In the genomic region with DNA sequence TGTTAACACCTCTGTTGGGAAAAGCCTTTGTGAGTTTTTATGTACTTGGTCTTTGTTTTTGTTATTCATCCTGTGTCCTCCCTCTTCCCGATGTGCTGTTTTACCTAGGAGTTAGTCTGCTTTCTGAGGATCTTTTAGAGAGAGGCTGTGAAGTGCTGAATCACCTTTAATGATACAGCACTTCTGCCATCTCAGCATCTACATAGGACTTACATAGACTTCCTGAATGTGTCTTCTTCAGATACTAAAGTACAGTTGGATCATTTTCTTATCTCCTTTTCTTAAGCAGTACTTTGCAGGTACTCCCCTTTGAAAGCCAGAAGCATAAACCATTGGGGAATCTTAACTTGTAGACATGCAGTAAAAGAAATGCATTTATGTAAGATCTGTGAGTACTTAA, we compare ENCODE assay signal across 22 cellular contexts. TPM values are rescaled to one million over a fixed set of nuclear protein-coding genes. Genes with fewer than 3 reads are reported as not detected.
DNase-seq lines count a peak whose midpoint lies in the region; ATAC-seq and TF ChIP-seq lines count a peak whose summit lies in the region.
"Had no signal": no experiment of that assay in that cellular context is flagged by ENCODE, and none has a peak within 500 bp of the region (broad histone marks: within the 10 kb centered on the region; RNA-seq: fewer than 3 reads in every experiment).

No MANE protein-coding gene starts in this region.

- no peak for TF ChIP-seq CTCF in IMR-90 (conservative IDR thresholded peaks at IDR 0.05; ENCODE audit: low read depth, low read length)

- peaks cover 13 to 40% of the 10 kb centered on the region in 2 experiments for H3K79me1 ChIP-seq in IMR-90 (ENCODE audit: low read depth in 1 of 2, low read length in 2 of 2)
- H3K79me1 ChIP-seq in mesendoderm (ENCODE audit: low read length), result no peaks in the 10 kb centered on the region

- no peak overlapping the region for H2AFZ ChIP-seq in IMR-90 (replicated peaks; ENCODE audit: low read length, poor library complexity)

- H3K23ac ChIP-seq in IMR-90 (ENCODE audit: low read depth, low read length), result no peak overlapping the region
- no peak overlapping the region for H3K23ac ChIP-seq in mesendoderm (ENCODE audit: low read length)

- H2BK120ac ChIP-seq in IMR-90 (ENCODE audit: low read depth, low read length) (no peak overlapping the region), mesendoderm (ENCODE audit: low read depth, low read length) (no peak overlapping the region)

- H3K27ac ChIP-seq in IMR-90 (ENCODE audit: insufficient read depth, low read length), result no peak overlapping the region
- H3K27ac ChIP-seq in mesendoderm (ENCODE audit: low read depth, low read length), result no peak overlapping the region
- H3K27ac ChIP-seq: foreskin keratinocyte had no signal

- peaks cover 8% of the 10 kb centered on the region; the same call in 1 of the 2 replicates for H3K9me1 ChIP-seq in IMR-90 (ENCODE audit: insufficient read depth, low read length)

- no peak overlapping the region for H4K91ac ChIP-seq in IMR-90 (ENCODE audit: insufficient read depth, low read depth, low read length)

- intact Hi-C loops in activated CD4-positive, alpha-beta memory T cell treated with anti-CD3 and anti-CD28 coated beads for 36 hours (cut with micrococcal nuclease), result no loop called here
- intact Hi-C loops in IMR-90 (cut with micrococcal nuclease), result no loop called here
- intact Hi-C loops in posterior cingulate gyrus (cut with DNase I), result no loop called here

- H3K4me3 ChIP-seq in IMR-90 (ENCODE audit: insufficient read depth, low read depth, low read length) (no peak overlapping the region), mesendoderm (ENCODE audit: low read length) (no peak overlapping the region)
- H3K4me3 ChIP-seq: mucosa of descending colon had no signal

- no CpG with 5 or more reads among the region's 1 CpG for WGBS in IMR-90 (ENCODE audit: extremely low coverage in 2 of 2, insufficient read length in 1 of 2), 2 experiments
- WGBS in mesendoderm (ENCODE audit: extremely low coverage, insufficient coverage, low lambda C conversion rate), result no CpG with 5 or more reads among the region's 1 CpG

- no peak overlapping the region for H2BK5ac ChIP-seq in IMR-90 (ENCODE audit: low read depth, low read length, poor library complexity, severe bottlenecking)
- H2BK5ac ChIP-seq in mesendoderm (ENCODE audit: low read length), result no peak overlapping the region

- no peak for DNase-seq in activated CD4-positive, alpha-beta memory T cell treated with anti-CD3 and anti-CD28 coated beads, Interleukin-2, amount 10 ng/mL, durations not matched to agents 7 days and 5 days
- no peak for DNase-seq in activated CD4-positive, alpha-beta memory T cell treated with anti-CD3 and anti-CD28 coated beads for 36 hours
- DNase-seq in IMR-90 (peak; percentile 22), mesendoderm (peak; percentile 86), DMS114 treated with DMSO at 0.1 percent for 48 hours (lab: John Stamatoyannopoulos, UW; ENCODE audit: unreplicated experiment) (no peak), posterior cingulate gyrus (no peak)
- DNase-seq in central memory CD8-positive, alpha-beta T cell (ENCODE audit: low spot score in 2 of 2), result no peak
- DNase-seq: ACHN; activated CD8-positive, alpha-beta T cell treated with anti-CD3 and anti-CD28 coated beads, Interleukin-2, amount 10 ng/mL, durations not matched to agents 7 days and 5 days; activated effector memory CD4-positive, alpha-beta T cell treated with anti-CD3 and anti-CD28 coated beads, Interleukin-2, amount 50 U/mL, for 16 hours; amygdala; foreskin keratinocyte; mucosa of descending colon; NCI-H1694 treated with DMSO at 0.1 percent for 48 hours; NCI-H2227 treated with DMSO at 0.1 percent for 48 hours; nucleus accumbens; right cardiac atrium; SK-N-SH had no signal

- no peak for TF ChIP-seq RAD21 in IMR-90 (IDR thresholded peaks at IDR 0.05; ENCODE audit: low read length)

- no peak overlapping the region for H3K18ac ChIP-seq in IMR-90 (ENCODE audit: low read depth, low read length)
- H3K18ac ChIP-seq in mesendoderm (ENCODE audit: low read length), result no peak overlapping the region

- H3K9me3 Mint-ChIP-seq in activated CD4-positive, alpha-beta memory T cell treated with anti-CD3 and anti-CD28 coated beads, Interleukin-2, amount 10 ng/mL, durations not matched to agents 7 days and 5 days, result no peaks in the 10 kb centered on the region
- no peaks in the 10 kb centered on the region for H3K9me3 Mint-ChIP-seq in activated CD4-positive, alpha-beta memory T cell treated with anti-CD3 and anti-CD28 coated beads for 36 hours
- no peaks in the 10 kb centered on the region for H3K9me3 Mint-ChIP-seq in central memory CD8-positive, alpha-beta T cell
- H3K9me3 Mint-ChIP-seq: CD14-positive monocyte; stimulated activated naive CD8-positive, alpha-beta T cell treated with anti-CD3 and anti-CD28 coated beads, Interleukin-15, Interleukin-2, amounts not matched to agents 100 ng/mL and 50 ng/mL, for 24 hours; type B pancreatic cell had no signal

- H3K56ac ChIP-seq in IMR-90 (ENCODE audit: extremely low read depth, insufficient read depth, low read length) (no peak overlapping the region), mesendoderm (ENCODE audit: low read length) (no peak overlapping the region)

- H3K36me3 Mint-ChIP-seq in activated CD4-positive, alpha-beta memory T cell treated with anti-CD3 and anti-CD28 coated beads, Interleukin-2, amount 10 ng/mL, durations not matched to agents 7 days and 5 days (ENCODE audit: low read depth), result peaks cover 80% of the 10 kb centered on the region
- H3K36me3 Mint-ChIP-seq in activated CD4-positive, alpha-beta memory T cell treated with anti-CD3 and anti-CD28 coated beads for 36 hours, result peaks cover 63% of the 10 kb centered on the region
- peaks cover 70% of the 10 kb centered on the region for H3K36me3 Mint-ChIP-seq in central memory CD8-positive, alpha-beta T cell (ENCODE audit: insufficient read depth)

- H2AK9ac ChIP-seq in IMR-90 (replicated peaks; ENCODE audit: low read depth, low read length, poor library complexity), result no peak overlapping the region

- H3K9ac ChIP-seq in IMR-90 (ENCODE audit: low read depth, low read length), result no peak overlapping the region
- H3K9ac ChIP-seq in mesendoderm (ENCODE audit: low read length), result no peak overlapping the region
- H3K9ac ChIP-seq: SK-N-SH had no signal

- BruUV-seq in IMR-90 (replicated peaks; lab: Mats Ljungman, UMichigan), result no TSS peak

- no peak overlapping the region for H2AK5ac ChIP-seq in IMR-90 (ENCODE audit: low read depth, low read length)
- no peak overlapping the region for H2AK5ac ChIP-seq in mesendoderm (ENCODE audit: low read length)

- H3K27me3 Mint-ChIP-seq in activated CD4-positive, alpha-beta memory T cell treated with anti-CD3 and anti-CD28 coated beads, Interleukin-2, amount 10 ng/mL, durations not matched to agents 7 days and 5 days, result no peaks in the 10 kb centered on the region
- no peaks in the 10 kb centered on the region for H3K27me3 Mint-ChIP-seq in activated CD4-positive, alpha-beta memory T cell treated with anti-CD3 and anti-CD28 coated beads for 36 hours
- no peaks in the 10 kb centered on the region for H3K27me3 Mint-ChIP-seq in central memory CD8-positive, alpha-beta T cell
- H3K27me3 Mint-ChIP-seq: stimulated activated naive CD8-positive, alpha-beta T cell treated with anti-CD3 and anti-CD28 coated beads, Interleukin-15, Interleukin-2, amounts not matched to agents 100 ng/mL and 50 ng/mL, for 24 hours; type B pancreatic cell had no signal

- H3K4me3 Mint-ChIP-seq in activated CD4-positive, alpha-beta memory T cell treated with anti-CD3 and anti-CD28 coated beads, Interleukin-2, amount 10 ng/mL, durations not matched to agents 7 days and 5 days, result no peak overlapping the region
- H3K4me3 Mint-ChIP-seq in activated CD4-positive, alpha-beta memory T cell treated with anti-CD3 and anti-CD28 coated beads for 36 hours, result no peak overlapping the region
- no peak overlapping the region for H3K4me3 Mint-ChIP-seq in central memory CD8-positive, alpha-beta T cell
- H3K4me3 Mint-ChIP-seq: activated CD8-positive, alpha-beta T cell treated with anti-CD3 and anti-CD28 coated beads, Interleukin-2, amount 10 ng/mL, durations not matched to agents 7 days and 5 days; CD14-positive monocyte; stimulated activated naive CD8-positive, alpha-beta T cell treated with anti-CD3 and anti-CD28 coated beads, Interleukin-15, Interleukin-2, amounts not matched to agents 100 ng/mL and 50 ng/mL, for 24 hours; type B pancreatic cell had no signal

- ATAC-seq in IMR-90 (ENCODE audit: low read depth) (no peak), GM19463 (IDR thresholded peaks at IDR 0.05; ENCODE audit: unreplicated experiment) (no peak)
- ATAC-seq in central memory CD8-positive, alpha-beta T cell (replicated peaks; ENCODE audit: extremely low read depth, poor library complexity, severe bottlenecking), result no peak
- ATAC-seq: activated CD8-positive, alpha-beta T cell treated with anti-CD3 and anti-CD28 coated beads, Interleukin-2, amount 10 ng/mL, durations not matched to agents 7 days and 5 days; foreskin keratinocyte; mucosa of descending colon; right cardiac atrium had no signal

- no peak for TF ChIP-seq POLR2A in IMR-90 (IDR thresholded peaks at IDR 0.05; ENCODE audit: low read depth, low read length)

- no peak overlapping the region for H2BK20ac ChIP-seq in IMR-90 (ENCODE audit: low read depth, low read length)

- no peaks in the 10 kb centered on the region for H3K9me3 ChIP-seq in IMR-90 (ENCODE audit: control insufficient read depth, insufficient read depth, low read length)
- H3K9me3 ChIP-seq: mucosa of descending colon, SK-N-SH had no signal

- H3K4ac ChIP-seq in IMR-90 (ENCODE audit: low read depth, low read length), result no peak overlapping the region
- H3K4ac ChIP-seq in mesendoderm (ENCODE audit: low read depth, low read length), result no peak overlapping the region

- H3K27ac Mint-ChIP-seq in activated CD4-positive, alpha-beta memory T cell treated with anti-CD3 and anti-CD28 coated beads, Interleukin-2, amount 10 ng/mL, durations not matched to agents 7 days and 5 days, result peak overlapping the region; percentile 20
- H3K27ac Mint-ChIP-seq in activated CD4-positive, alpha-beta memory T cell treated with anti-CD3 and anti-CD28 coated beads for 36 hours, result no peak overlapping the region
- peak overlapping the region; percentile 54 for H3K27ac Mint-ChIP-seq in central memory CD8-positive, alpha-beta T cell (ENCODE audit: low read depth)
- H3K27ac Mint-ChIP-seq: activated CD8-positive, alpha-beta T cell treated with anti-CD3 and anti-CD28 coated beads, Interleukin-2, amount 10 ng/mL, durations not matched to agents 7 days and 5 days; CD14-positive monocyte; stimulated activated naive CD8-positive, alpha-beta T cell treated with anti-CD3 and anti-CD28 coated beads, Interleukin-15, Interleukin-2, amounts not matched to agents 100 ng/mL and 50 ng/mL, for 24 hours; type B pancreatic cell had no signal

- no peaks in the 10 kb centered on the region for H3K79me2 ChIP-seq in mesendoderm (ENCODE audit: control insufficient read depth, insufficient read depth, low read length)

- in situ Hi-C loops in IMR-90 (cut with MboI; ENCODE audit: low sequenced_read_pairs), result no loop called here

- peaks cover 34% of the 10 kb centered on the region for H3K36me3 ChIP-seq in IMR-90 (ENCODE audit: control insufficient read depth, insufficient read depth, low read length)
- no peaks in the 10 kb centered on the region for H3K36me3 ChIP-seq in mesendoderm (ENCODE audit: control insufficient read depth, insufficient read depth, low read length)

- H2BK15ac ChIP-seq in IMR-90 (ENCODE audit: low read depth, low read length) (no peak overlapping the region), mesendoderm (replicated peaks; ENCODE audit: low read depth) (no peak overlapping the region)

- no peaks in the 10 kb centered on the region for H4K20me1 ChIP-seq in IMR-90 (ENCODE audit: insufficient read depth, low read length)

- H4K5ac ChIP-seq in IMR-90 (ENCODE audit: low read depth, low read length) (no peak overlapping the region), mesendoderm (ENCODE audit: low read length) (no peak overlapping the region)

- CTCF ChIA-PET in activated CD4-positive, alpha-beta memory T cell treated with anti-CD3 and anti-CD28 coated beads, Interleukin-2, amount 10 ng/mL, durations not matched to agents 7 days and 5 days (lab: Charles Lee), result interaction anchor here (1.0 kb wide), 1 partner anchor 31 kb away, joined by 5 read pairs; no protein-coding TSS in a partner anchor
- CTCF ChIA-PET in activated CD4-positive, alpha-beta memory T cell treated with anti-CD3 and anti-CD28 coated beads for 36 hours (lab: Charles Lee), result interaction anchor here (3.0 kb wide), 1 partner anchor 11 kb away, joined by 11 read pairs; no protein-coding TSS in a partner anchor
- CTCF ChIA-PET in IMR-90 (lab: Yijun Ruan, JAX), result no interaction called here

- H3K14ac ChIP-seq in IMR-90 (replicated peaks; ENCODE audit: low read depth, low read length), result no peak overlapping the region

- no peak overlapping the region for H4K8ac ChIP-seq in IMR-90 (ENCODE audit: low read depth in 2 of 2, low read length in 2 of 2)
- H4K8ac ChIP-seq in mesendoderm (ENCODE audit: low read depth, low read length), result no peak overlapping the region

- H3K27me3 ChIP-seq in IMR-90 (ENCODE audit: control insufficient read depth, insufficient read depth, low read length) (no peaks in the 10 kb centered on the region), mesendoderm (ENCODE audit: insufficient read depth, low read length, poor library complexity) (no peaks in the 10 kb centered on the region)
- H3K27me3 ChIP-seq: foreskin keratinocyte had no signal

- POLR2A ChIA-PET in activated CD4-positive, alpha-beta memory T cell treated with anti-CD3 and anti-CD28 coated beads, Interleukin-2, amount 10 ng/mL, durations not matched to agents 7 days and 5 days (lab: Charles Lee), result interaction anchor here (1.0 kb wide), 1 partner anchor 95 kb away, joined by 3 read pairs; no protein-coding TSS in a partner anchor
- POLR2A ChIA-PET in activated CD4-positive, alpha-beta memory T cell treated with anti-CD3 and anti-CD28 coated beads for 36 hours (lab: Charles Lee), result no interaction called here
- POLR2A ChIA-PET in IMR-90 (lab: Charles Lee; ENCODE audit: unreplicated experiment), result no interaction called here

- H3K4me2 ChIP-seq in IMR-90 (ENCODE audit: low read depth, low read length) (no peak overlapping the region), mesendoderm (ENCODE audit: low read length) (no peak overlapping the region)
- H3K4me2 ChIP-seq: SK-N-SH had no signal

- dilution Hi-C loops in IMR-90 (cut with HindIII; ENCODE audit: low sequenced_read_pairs, unreplicated experiment), result no loop called here

- H3K4me1 ChIP-seq in IMR-90 (ENCODE audit: control insufficient read depth, insufficient read depth, low read length) (no peaks in the 10 kb centered on the region; the same call in 1 of the 2 replicates), mesendoderm (ENCODE audit: control insufficient read depth, low read depth, low read length) (no peaks in the 10 kb centered on the region)

- H3K4me1 Mint-ChIP-seq in activated CD4-positive, alpha-beta memory T cell treated with anti-CD3 and anti-CD28 coated beads, Interleukin-2, amount 10 ng/mL, durations not matched to agents 7 days and 5 days, result peaks cover 36% of the 10 kb centered on the region
- peaks cover 33% of the 10 kb centered on the region for H3K4me1 Mint-ChIP-seq in activated CD4-positive, alpha-beta memory T cell treated with anti-CD3 and anti-CD28 coated beads for 36 hours (ENCODE audit: low read depth)
- peaks cover 35% of the 10 kb centered on the region for H3K4me1 Mint-ChIP-seq in central memory CD8-positive, alpha-beta T cell

RNA-seq across cellular contexts. Expression of gene OTULIN, which starts 31.5 kb away (rescaled TPM):
- 10 to 100 TPM; 69.6 to 71.7 TPM for total RNA-seq in activated CD4-positive, alpha-beta memory T cell treated with anti-CD3 and anti-CD28 coated beads, Interleukin-2, amount 10 ng/mL, durations not matched to agents 7 days and 5 days
- total RNA-seq in activated CD4-positive, alpha-beta memory T cell treated with anti-CD3 and anti-CD28 coated beads for 36 hours, result 10 to 100 TPM; 53.3 to 53.6 TPM
- 19.5 and 20.3 TPM in 2 replicates for total RNA-seq in IMR-90 (2012; rRNA removed)
- polyA plus RNA-seq in IMR-90 (2012; rRNA removed), result 5.9 and 6.9 TPM in 2 replicates
- polyA plus RNA-seq in IMR-90 (2012; cell fraction: cytosol; rRNA removed), result 2.1 and 2.6 TPM in 2 replicates
- 5.2 and 6.8 TPM in 2 replicates for polyA plus RNA-seq in IMR-90 (2012; cell fraction: nucleus; rRNA removed; ENCODE audit: low replicate concordance)
- 6.4 TPM for polyA plus RNA-seq in mesendoderm (2013, experiment 1 of 2)
- polyA plus RNA-seq in mesendoderm (2013, experiment 2 of 2), result 6.2 TPM

Comparison
In these comparisons a context has a peak if more than half of its experiments do, and no peak if none do; other contexts are left out.
1. DNase-seq: peak in IMR-90 (single experiment) and mesendoderm (single experiment); none in activated CD4-positive, alpha-beta memory T cell treated with anti-CD3 and anti-CD28 coated beads, Interleukin-2, amount 10 ng/mL, durations not matched to agents 7 days and 5 days (single experiment), activated CD4-positive, alpha-beta memory T cell treated with anti-CD3 and anti-CD28 coated beads for 36 hours (single experiment), central memory CD8-positive, alpha-beta T cell (0 of 2), DMS114 treated with DMSO at 0.1 percent for 48 hours (single experiment) and posterior cingulate gyrus (0 of 10).